Comparison of ENCODE assay signal across 8 cellular contexts in genomic region chr2:219279151-219279915, GRCh38. TPM values are rescaled to one million over a fixed set of nuclear protein-coding genes. Genes with fewer than 3 reads are reported as not detected.
DNase-seq lines count a peak whose midpoint lies in the region; ATAC-seq and TF ChIP-seq lines count a peak whose summit lies in the region.

Gene DNAJB2 (plus strand): TSS chr2:219279366. CDS start chr2:219279834, 468 bp downstream.

- 2% methylated on average over 65 of the region's 65 CpGs for whole genome bisulfite sequencing in thymus

- ATAC-seq in HG02678 (IDR thresholded peaks at IDR 0.05; ENCODE audit: unreplicated experiment) = peak; percentile 84
- peak; percentile 91 for ATAC-seq in activated naive CD8-positive, alpha-beta T cell treated with anti-CD3 and anti-CD28 coated beads, Interleukin-2, amount 10 ng/mL, durations not matched to agents 7 days and 5 days (ENCODE audit: low read depth)

- H3K4me1 Mint-ChIP-seq in activated naive CD8-positive, alpha-beta T cell treated with anti-CD3 and anti-CD28 coated beads, Interleukin-2, amount 10 ng/mL, durations not matched to agents 7 days and 5 days = peaks cover 38% of the 10 kb centered on the region
- H3K4me1 Mint-ChIP-seq in osteocyte (ENCODE audit: unreplicated experiment) = peaks cover 32% of the 10 kb centered on the region

- no peaks in the 10 kb centered on the region for H3K27me3 ChIP-seq in SU-DHL-6 (ENCODE audit: low read length)
- H3K27me3 ChIP-seq in thymus (ENCODE audit: control insufficient read depth, insufficient read depth) = no peaks in the 10 kb centered on the region

- peak within 1 kb of the TSS; percentile 84 for H2AFZ ChIP-seq in SU-DHL-6 (ENCODE audit: low read depth, low read length, severe bottlenecking)

- peak within 1 kb of the TSS; percentile 99 for H3K27ac Mint-ChIP-seq in activated naive CD8-positive, alpha-beta T cell treated with anti-CD3 and anti-CD28 coated beads, Interleukin-2, amount 10 ng/mL, durations not matched to agents 7 days and 5 days
- H3K27ac Mint-ChIP-seq in osteocyte (ENCODE audit: unreplicated experiment) = peak within 1 kb of the TSS; percentile 98

- H3K9me2 ChIP-seq in SU-DHL-6 (replicated peaks; ENCODE audit: insufficient read depth, low read length) = no peaks in the 10 kb centered on the region

- peak within 1 kb of the TSS; percentile 63 for H3K9ac ChIP-seq in SU-DHL-6 (ENCODE audit: low read length)

- peaks cover 7% of the 10 kb centered on the region for H3K36me3 Mint-ChIP-seq in activated naive CD8-positive, alpha-beta T cell treated with anti-CD3 and anti-CD28 coated beads, Interleukin-2, amount 10 ng/mL, durations not matched to agents 7 days and 5 days
- H3K36me3 Mint-ChIP-seq in osteocyte (ENCODE audit: unreplicated experiment) = peaks cover 6% of the 10 kb centered on the region

- peak; percentile 77 for DNase-seq in NCI-H128 (lab: John Stamatoyannopoulos, UW; ENCODE audit: unreplicated experiment)
- DNase-seq in activated naive CD8-positive, alpha-beta T cell treated with anti-CD3 and anti-CD28 coated beads, Interleukin-2, amount 10 ng/mL, durations not matched to agents 7 days and 5 days = peak; percentile 97
- peak; percentile 98 to 100 (median 99) for DNase-seq in head of caudate nucleus
- peak; percentile 99 for DNase-seq in osteocyte (ENCODE audit: extremely low spot score, unreplicated experiment)

- H3K4me3 Mint-ChIP-seq in activated naive CD8-positive, alpha-beta T cell treated with anti-CD3 and anti-CD28 coated beads, Interleukin-2, amount 10 ng/mL, durations not matched to agents 7 days and 5 days = peak within 1 kb of the TSS; percentile 98
- peak within 1 kb of the TSS; percentile 84 for H3K4me3 Mint-ChIP-seq in osteocyte (ENCODE audit: unreplicated experiment)

- peak; percentile 90 for TF ChIP-seq POLR2A in GM10847 (IDR thresholded peaks at IDR 0.05; ENCODE audit: extremely low read depth, insufficient read length)

- peak; percentile 16 for TF ChIP-seq CTCF in SU-DHL-6 (IDR thresholded peaks at IDR 0.05; ENCODE audit: insufficient read depth, low read length, poor library complexity, severe bottlenecking)
- peak; percentile 22 for TF ChIP-seq CTCF in osteocyte (IDR thresholded peaks at IDR 0.05)

- H3K27ac ChIP-seq in SU-DHL-6 (ENCODE audit: low read depth, low read length) (peak within 1 kb of the TSS; percentile 98), thymus (ENCODE audit: low read depth) (peak within 1 kb of the TSS; percentile 99)

- H3K9me3 ChIP-seq in SU-DHL-6 (ENCODE audit: insufficient read depth, low read length) (no peaks in the 10 kb centered on the region), thymus (ENCODE audit: control insufficient read depth) (no peaks in the 10 kb centered on the region)

- peak within 1 kb of the TSS; percentile 90 for H3K4me2 ChIP-seq in SU-DHL-6 (ENCODE audit: low read depth, low read length, poor library complexity, severe bottlenecking)

- no peaks in the 10 kb centered on the region for H4K20me1 ChIP-seq in SU-DHL-6 (ENCODE audit: low read depth, low read length)

- peaks cover 19% of the 10 kb centered on the region for H3K4me1 ChIP-seq in thymus (ENCODE audit: control insufficient read depth, insufficient read depth, low read length)

- intact Hi-C loops in head of caudate nucleus (cut with DNase I) = loop anchor here (2.0 kb wide), 2 partner anchors 15 to 73 kb away; partner anchors contain the start of gene ZFAND2B

- H3K27me3 Mint-ChIP-seq in activated naive CD8-positive, alpha-beta T cell treated with anti-CD3 and anti-CD28 coated beads, Interleukin-2, amount 10 ng/mL, durations not matched to agents 7 days and 5 days = peaks cover 4% of the 10 kb centered on the region
- no peaks in the 10 kb centered on the region for H3K27me3 Mint-ChIP-seq in osteocyte (ENCODE audit: unreplicated experiment)

- H3K4me3 ChIP-seq in SU-DHL-6 (ENCODE audit: insufficient read depth, low read length, poor library complexity, severe bottlenecking) = peak within 1 kb of the TSS; percentile 62
- H3K4me3 ChIP-seq in thymus (ENCODE audit: low read length) = peak within 1 kb of the TSS; percentile 81

- peaks cover 13% of the 10 kb centered on the region for H3F3A ChIP-seq in SU-DHL-6 (ENCODE audit: insufficient read depth)

- POLR2A ChIA-PET in activated naive CD8-positive, alpha-beta T cell treated with anti-CD3 and anti-CD28 coated beads, Interleukin-2, amount 10 ng/mL, durations not matched to agents 7 days and 5 days (lab: Charles Lee) = interaction anchor here (0.6 to 5.5 kb wide), 15 partner anchors 10 to 120 kb away, joined by 3 to 66 read pairs (median 5); partner anchors contain the start of genes ABCB6, ANKZF1, ATG9A and CNPPD1

- H3K36me3 ChIP-seq in SU-DHL-6 (ENCODE audit: low read length) (no peaks in the 10 kb centered on the region), thymus (ENCODE audit: control insufficient read depth, insufficient read depth) (peaks cover 37% of the 10 kb centered on the region)

- H3K79me2 ChIP-seq in SU-DHL-6 (ENCODE audit: insufficient read depth, low read length) = 0 out of 2 replicates have a peak, but pooled peaks cover 4% of the 10 kb centered on the region

- no peaks in the 10 kb centered on the region for H3K9me3 Mint-ChIP-seq in activated naive CD8-positive, alpha-beta T cell treated with anti-CD3 and anti-CD28 coated beads, Interleukin-2, amount 10 ng/mL, durations not matched to agents 7 days and 5 days
- H3K9me3 Mint-ChIP-seq in osteocyte (ENCODE audit: unreplicated experiment) = no peaks in the 10 kb centered on the region

RNA-seq across cellular contexts. Expression of gene DNAJB2, which starts in this region (rescaled TPM):
- 10 to 100 TPM; 65.9 to 67.5 TPM for total RNA-seq in activated naive CD8-positive, alpha-beta T cell treated with anti-CD3 and anti-CD28 coated beads, Interleukin-2, amount 10 ng/mL, durations not matched to agents 7 days and 5 days
- total RNA-seq in osteocyte = 38.6 and 43.3 TPM in 2 replicates
- 87.0 TPM for polyA plus RNA-seq in thymus

Comparison
In these comparisons a context has a peak if more than half of its experiments do, and no peak if none do; other contexts are left out.
1. Peak in every context shown above with its lines: DNase-seq, ATAC-seq, H3K4me3 ChIP-seq and H3K27ac ChIP-seq.